20 cellular contexts compared by ENCODE assay signal in genomic region chr2:60407398-60407797, GRCh38.
"Had no signal": no experiment of that assay in that cellular context is flagged by ENCODE, and none has a peak within 500 bp of the region (broad histone marks: within the 10 kb centered on the region; RNA-seq: fewer than 3 reads in every experiment).

No MANE protein-coding gene starts in this region.

- H3K4me3 ChIP-seq: dorsolateral prefrontal cortex, ovary, spleen, thyroid gland, vagina had no signal

- ATAC-seq: sciatic nerve; stimulated activated naive B cell treated with anti-CD40 and anti-IgM and Interleukin-4, amounts not matched to agents 10 μg/mL and 1 μg/mL and 100 μg/mL, for 72 hours had no signal

- DNase-seq: activated CD4-positive, alpha-beta T cell treated with anti-CD3 and anti-CD28 coated beads for 1 hour; activated gamma-delta T cell treated with Interleukin-2 at 50 U/mL for 16 hours; amniotic stem cell; caudate nucleus; dorsolateral prefrontal cortex; endodermal cell; foreskin fibroblast; hippocampal formation; ovary; spleen; stimulated activated CD4-positive, alpha-beta T cell treated with anti-CD3 and anti-CD28 coated beads, Interleukin-4, amount 100 ng/mL, for 4 hours; stimulated activated naive B cell treated with anti-CD40 and anti-IgM and Interleukin-4, amounts not matched to agents 10 μg/mL and 1 μg/mL and 100 μg/mL, for 72 hours; SW 1271; T-helper 2 cell; thyroid gland had no signal

- H3K4me3 Mint-ChIP-seq: activated naive CD8-positive, alpha-beta T cell; endodermal cell; stimulated activated naive B cell treated with anti-CD40 and anti-IgM and Interleukin-4, amounts not matched to agents 10 μg/mL and 1 μg/mL and 100 μg/mL, for 72 hours had no signal

- H3K4me1 ChIP-seq: thyroid gland, vagina had no signal

- H3K36me3 ChIP-seq: ovary, spleen, thyroid gland, vagina had no signal

- H3K9me3 Mint-ChIP-seq: endodermal cell; stimulated activated naive B cell treated with anti-CD40 and anti-IgM and Interleukin-4, amounts not matched to agents 10 μg/mL and 1 μg/mL and 100 μg/mL, for 72 hours had no signal

- H3K27me3 ChIP-seq: ovary, thyroid gland, vagina had no signal

- H3K27ac Mint-ChIP-seq: activated naive CD8-positive, alpha-beta T cell; endodermal cell had no signal

- H3K27me3 Mint-ChIP-seq: stimulated activated naive B cell treated with anti-CD40 and anti-IgM and Interleukin-4, amounts not matched to agents 10 μg/mL and 1 μg/mL and 100 μg/mL, for 72 hours had no signal

- H3K27ac ChIP-seq: dorsolateral prefrontal cortex, epithelial cell of prostate, ovary, thyroid gland, vagina, VCaP had no signal

- H3K9me3 ChIP-seq: ovary, spleen, thyroid gland, vagina had no signal

- H3K36me3 Mint-ChIP-seq: activated naive CD8-positive, alpha-beta T cell; stimulated activated naive B cell treated with anti-CD40 and anti-IgM and Interleukin-4, amounts not matched to agents 10 μg/mL and 1 μg/mL and 100 μg/mL, for 72 hours had no signal
